Comparison of ENCODE assay signal across 19 cellular contexts in the genomic region with DNA sequence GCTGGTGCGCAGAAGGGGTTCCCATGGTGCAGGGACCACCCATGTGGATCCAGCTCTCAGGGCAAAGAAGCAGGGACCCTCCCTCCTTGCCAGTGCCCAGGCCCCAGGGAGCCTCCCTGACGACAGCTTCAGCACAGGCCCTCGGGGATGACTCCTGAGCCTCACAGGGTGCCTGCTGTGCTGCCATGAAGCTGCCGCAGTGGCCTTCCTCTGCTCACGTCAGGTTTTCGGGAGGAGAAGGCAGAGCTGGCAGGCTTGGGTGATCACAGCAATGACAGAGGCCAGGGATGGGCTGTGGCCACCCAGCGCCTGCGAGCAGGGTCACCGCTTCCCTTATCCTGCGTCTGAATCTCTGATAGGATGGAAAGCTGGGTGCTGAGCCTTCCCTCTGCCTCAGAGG.
"Had no signal": no experiment of that assay in that cellular context is flagged by ENCODE, and none has a peak within 500 bp of the region (broad histone marks: within the 10 kb centered on the region; RNA-seq: fewer than 3 reads in every experiment).

No MANE protein-coding gene starts in this region.

- H3K4me1 ChIP-seq: colonic mucosa, esophagus squamous epithelium, gastroesophageal sphincter, right atrium auricular region, sigmoid colon, thyroid gland had no signal

- H3K27ac ChIP-seq: cardiac muscle cell, colonic mucosa, esophagus squamous epithelium, gastroesophageal sphincter, left ventricle myocardium inferior, neutrophil, right atrium auricular region, sigmoid colon, skin epidermis, thyroid gland had no signal

- H3K4me3 ChIP-seq: cardiac muscle cell, colonic mucosa, esophagus squamous epithelium, gastroesophageal sphincter, left ventricle myocardium inferior, mucosa of descending colon, right atrium auricular region, sigmoid colon, skin epidermis, thyroid gland had no signal

- ATAC-seq: gastroesophageal sphincter; mucosa of descending colon; naive thymus-derived CD8-positive, alpha-beta T cell had no signal

- H3K27me3 ChIP-seq: cardiac muscle cell, colonic mucosa, neutrophil, right atrium auricular region, thyroid gland had no signal

- H3K27ac Mint-ChIP-seq: immature natural killer cell; naive thymus-derived CD8-positive, alpha-beta T cell had no signal

- H3K9me3 Mint-ChIP-seq: immature natural killer cell had no signal

- H3K36me3 ChIP-seq: cardiac muscle cell, colonic mucosa, esophagus squamous epithelium, gastroesophageal sphincter, left ventricle myocardium inferior, neutrophil, right atrium auricular region, sigmoid colon, thyroid gland had no signal

- DNase-seq: colonic mucosa; dermis blood vessel endothelial cell; esophagus squamous epithelium; foreskin fibroblast; glutamatergic neuron; immature natural killer cell; left ventricle myocardium inferior; mammary epithelial cell; naive thymus-derived CD8-positive, alpha-beta T cell; stimulated activated CD4-positive, alpha-beta T cell treated with anti-CD3 and anti-CD28 coated beads, Interleukin-12 subunit alpha, Interleukin-12 subunit beta, amount 100 ng/mL, for 4 hours; stimulated activated naive CD4-positive, alpha-beta T cell treated with Interleukin-2 at 50 U/mL for 16 hours; thyroid gland had no signal

- H3K27me3 Mint-ChIP-seq: naive thymus-derived CD8-positive, alpha-beta T cell had no signal

- H3K4me3 Mint-ChIP-seq: immature natural killer cell; naive thymus-derived CD8-positive, alpha-beta T cell had no signal

- H3K9me3 ChIP-seq: colonic mucosa, neutrophil, thyroid gland had no signal
